1 cellular context compared by ENCODE assay signal in genomic region chr1:226629896-226630550, GRCh38.
TF ChIP-seq lines count a peak whose summit lies in the region.

No MANE protein-coding gene starts in this region.

TF ChIP-seq in HepG2, 621 proteins besides CTCF, POLR2A, EP300 and RAD21:
- TF ChIP-seq, protein P1, sequence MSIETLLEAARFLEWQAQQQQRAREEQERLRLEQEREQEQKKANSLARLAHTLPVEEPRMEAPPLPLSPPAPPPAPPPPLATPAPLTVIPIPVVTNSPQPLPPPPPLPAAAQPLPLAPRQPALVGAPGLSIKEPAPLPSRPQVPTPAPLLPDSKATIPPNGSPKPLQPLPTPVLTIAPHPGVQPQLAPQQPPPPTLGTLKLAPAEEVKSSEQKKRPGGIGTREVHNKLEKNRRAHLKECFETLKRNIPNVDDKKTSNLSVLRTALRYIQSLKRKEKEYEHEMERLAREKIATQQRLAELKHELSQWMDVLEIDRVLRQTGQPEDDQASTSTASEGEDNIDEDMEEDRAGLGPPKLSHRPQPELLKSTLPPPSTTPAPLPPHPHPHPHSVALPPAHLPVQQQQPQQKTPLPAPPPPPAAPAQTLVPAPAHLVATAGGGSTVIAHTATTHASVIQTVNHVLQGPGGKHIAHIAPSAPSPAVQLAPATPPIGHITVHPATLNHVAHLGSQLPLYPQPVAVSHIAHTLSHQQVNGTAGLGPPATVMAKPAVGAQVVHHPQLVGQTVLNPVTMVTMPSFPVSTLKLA (IDR thresholded peaks at IDR 0.05) = peak; percentile 24; the same call in 1 of the 2 replicates
- TF ChIP-seq PAF1 (CRISPR knock-in tag; IDR thresholded peaks at IDR 0.05) = no peak
